Comparison of ENCODE assay signal across 27 cellular contexts in the genomic region with DNA sequence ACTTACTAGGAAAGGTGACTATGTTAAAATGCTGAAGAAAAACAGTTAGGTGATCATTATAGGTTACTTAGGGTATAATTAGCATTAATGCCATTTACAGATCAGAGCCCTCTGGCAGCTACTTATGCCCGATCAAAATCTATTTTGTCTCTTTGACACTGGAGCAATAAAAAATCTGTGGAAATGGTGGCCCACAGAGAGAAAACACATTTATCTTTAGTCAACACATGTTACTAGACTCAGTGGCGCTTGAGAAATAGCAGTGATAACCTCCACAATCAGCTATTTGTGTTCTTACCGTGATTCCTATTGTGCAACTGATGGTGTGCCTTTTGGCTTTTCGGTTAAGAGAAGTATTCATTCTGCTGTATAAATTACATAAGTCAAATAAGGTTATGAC.
"Had no signal": no experiment of that assay in that cellular context is flagged by ENCODE, and none has a peak within 500 bp of the region (broad histone marks: within the 10 kb centered on the region; RNA-seq: fewer than 3 reads in every experiment).

No MANE protein-coding gene starts in this region.

- ATAC-seq: activated T-cell treated with anti-CD3 and anti-CD28 coated beads, Interleukin-2, amount 50 U/mL, for 4 hours; K562; PC-3; T-cell had no signal

- H3K4me3 Mint-ChIP-seq: activated B cell treated with CpG ODN at 0.5 μM for 24 hours; activated CD4-positive, alpha-beta T cell treated with anti-CD3 and anti-CD28 coated beads, Interleukin-2, amount 10 ng/mL, durations not matched to agents 24 days and 14 days; activated naive CD4-positive, alpha-beta T cell treated with anti-CD3 and anti-CD28 coated beads for 36 hours; activated naive CD8-positive, alpha-beta T cell; activated T-cell treated with anti-CD3 and anti-CD28 coated beads, Interleukin-2, amount 50 U/mL, for 4 hours; T-cell had no signal

- H3K36me3 Mint-ChIP-seq: activated naive CD8-positive, alpha-beta T cell; T-cell had no signal

- H3K27ac Mint-ChIP-seq: activated B cell treated with CpG ODN at 0.5 μM for 24 hours; activated CD4-positive, alpha-beta T cell treated with anti-CD3 and anti-CD28 coated beads, Interleukin-2, amount 10 ng/mL, durations not matched to agents 24 days and 14 days; activated naive CD4-positive, alpha-beta T cell treated with anti-CD3 and anti-CD28 coated beads for 36 hours; activated naive CD8-positive, alpha-beta T cell; T-cell had no signal

- H3K4me1 Mint-ChIP-seq: activated B cell treated with CpG ODN at 0.5 μM for 24 hours; activated CD4-positive, alpha-beta T cell treated with anti-CD3 and anti-CD28 coated beads, Interleukin-2, amount 10 ng/mL, durations not matched to agents 24 days and 14 days; T-cell had no signal

- H3K27me3 Mint-ChIP-seq: activated B cell treated with CpG ODN at 0.5 μM for 24 hours; activated CD4-positive, alpha-beta T cell treated with anti-CD3 and anti-CD28 coated beads, Interleukin-2, amount 10 ng/mL, durations not matched to agents 24 days and 14 days; activated naive CD8-positive, alpha-beta T cell; T-cell had no signal

- FAIRE-seq: K562, RCC 7860, TTC549 had no signal

- H3K27ac ChIP-seq: brain microvascular endothelial cell, cardiac muscle cell, SJSA1 had no signal

- DNase-seq: activated B cell treated with CpG ODN at 0.5 μM for 24 hours; activated CD4-positive, alpha-beta T cell treated with anti-CD3 and anti-CD28 coated beads for 1 hour; activated CD4-positive, alpha-beta T cell treated with anti-CD3 and anti-CD28 coated beads, Interleukin-2, amount 10 ng/mL, durations not matched to agents 24 days and 14 days; activated CD4-positive, alpha-beta T cell treated with anti-CD3 and anti-CD28 coated beads, Interleukin-2, amount 50 U/mL, for 48 hours; activated CD8-positive, alpha-beta memory T cell treated with anti-CD3 and anti-CD28 coated beads for 24 hours; activated effector memory CD4-positive, alpha-beta T cell treated with anti-CD3 and anti-CD28 coated beads, Interleukin-2, amount 50 U/mL, for 16 hours; activated naive CD4-positive, alpha-beta T cell treated with anti-CD3 and anti-CD28 coated beads for 36 hours; activated T-cell treated with anti-CD3 and anti-CD28 coated beads, Interleukin-2, amount 50 U/mL, for 4 hours; brain microvascular endothelial cell; Karpas-422; MM.1S; NCI-H1105; NCI-H2029; NCI-H446; NCI-H524; NCI-H82; PC-3; SHP77; T-cell; T-helper 2 cell; T1000 had no signal

- H3K4me3 ChIP-seq: cardiac muscle cell, K562, SJSA1 had no signal

- H3K9me3 ChIP-seq: SJSA1 had no signal

- H3K4me1 ChIP-seq: SJSA1 had no signal

- H3K36me3 ChIP-seq: brain microvascular endothelial cell, cardiac muscle cell, SJSA1 had no signal

- H3K27me3 ChIP-seq: brain microvascular endothelial cell, cardiac muscle cell, SJSA1 had no signal

- H3K9me3 Mint-ChIP-seq: activated CD4-positive, alpha-beta T cell treated with anti-CD3 and anti-CD28 coated beads, Interleukin-2, amount 10 ng/mL, durations not matched to agents 24 days and 14 days had no signal
